ENCODE assay signal across 26 cellular contexts in the genomic region with DNA sequence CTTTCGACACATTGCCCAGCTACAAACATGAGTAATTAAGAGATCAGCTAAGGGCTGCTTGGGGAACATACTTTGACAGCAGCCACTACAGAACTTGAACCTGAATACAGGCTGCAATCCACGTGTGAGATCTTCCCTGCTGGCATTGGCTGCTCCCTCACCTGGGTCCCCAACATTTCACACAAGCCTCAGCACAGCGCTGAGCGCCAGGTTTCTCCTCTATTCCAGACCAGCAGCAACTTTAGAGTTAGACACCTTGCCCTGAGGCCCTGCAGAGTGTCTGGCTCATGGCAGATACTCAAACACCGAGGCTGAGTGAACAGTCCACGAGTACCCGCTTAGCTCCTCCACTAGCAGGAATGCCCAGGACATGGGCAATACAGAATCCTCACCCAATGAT. TPM values are rescaled to one million over a fixed set of nuclear protein-coding genes. Genes with fewer than 3 reads are reported as not detected.
"Had no signal": no experiment of that assay in that cellular context is flagged by ENCODE, and none has a peak within 500 bp of the region (broad histone marks: within the 10 kb centered on the region; RNA-seq: fewer than 3 reads in every experiment).

No MANE protein-coding gene starts in this region.

- H3K27ac Mint-ChIP-seq: dendritic cell treated with granulocyte-macrophage colony-stimulating factor and Interleukin-4, amounts not matched to agents 40 ng/mL and 50 ng/mL, for 4 days; memory B cell; naive thymus-derived CD4-positive, alpha-beta T cell; stimulated activated effector memory CD8-positive, alpha-beta T cell treated with anti-CD3 and anti-CD28 coated beads, Interleukin-12 subunit alpha, Interleukin-12 subunit beta, amount 100 ng/mL, for 72 hours had no signal

- H3K4me1 ChIP-seq: parathyroid adenoma had no signal

- H3K27me3 ChIP-seq: gastrocnemius medialis, thyroid gland had no signal

- H3K9ac ChIP-seq: parathyroid adenoma had no signal

- H3K9me3 ChIP-seq: colonic mucosa, gastrocnemius medialis, heart left ventricle, psoas muscle, sigmoid colon, stomach, thyroid gland, upper lobe of left lung had no signal

- H3K79me2 ChIP-seq: parathyroid adenoma had no signal

- H3K9me3 Mint-ChIP-seq: central memory CD8-positive, alpha-beta T cell; dendritic cell treated with granulocyte-macrophage colony-stimulating factor and Interleukin-4, amounts not matched to agents 40 ng/mL and 50 ng/mL, for 4 days; memory B cell; stimulated activated effector memory CD8-positive, alpha-beta T cell treated with anti-CD3 and anti-CD28 coated beads, Interleukin-12 subunit alpha, Interleukin-12 subunit beta, amount 100 ng/mL, for 72 hours had no signal

- DNase-seq: colonic mucosa; effector memory CD4-positive, alpha-beta T cell; foreskin fibroblast; gastrocnemius medialis; heart left ventricle; kidney; midbrain; naive thymus-derived CD4-positive, alpha-beta T cell; psoas muscle; right cardiac atrium; sigmoid colon; stimulated activated CD4-positive, alpha-beta T cell treated with anti-CD3 and anti-CD28 coated beads, Interleukin-2, amount 100 ng/mL, for 24 hours; stimulated activated CD4-positive, alpha-beta T cell treated with anti-CD3 and anti-CD28 coated beads, Interleukin-4, amount 100 ng/mL, for 24 hours; stimulated activated naive CD4-positive, alpha-beta T cell treated with Interleukin-2 at 50 U/mL for 16 hours; stomach; upper lobe of left lung had no signal

- H3K4me3 Mint-ChIP-seq: central memory CD8-positive, alpha-beta T cell; dendritic cell treated with granulocyte-macrophage colony-stimulating factor and Interleukin-4, amounts not matched to agents 40 ng/mL and 50 ng/mL, for 4 days; stimulated activated effector memory CD8-positive, alpha-beta T cell treated with anti-CD3 and anti-CD28 coated beads, Interleukin-12 subunit alpha, Interleukin-12 subunit beta, amount 100 ng/mL, for 72 hours had no signal

- H3K27ac ChIP-seq: colonic mucosa, parathyroid adenoma, sigmoid colon, thyroid gland, upper lobe of left lung had no signal

- H3K36me3 Mint-ChIP-seq: memory B cell; stimulated activated effector memory CD8-positive, alpha-beta T cell treated with anti-CD3 and anti-CD28 coated beads, Interleukin-12 subunit alpha, Interleukin-12 subunit beta, amount 100 ng/mL, for 72 hours had no signal

- H3K36me3 ChIP-seq: colonic mucosa, gastrocnemius medialis, heart left ventricle, sigmoid colon, stomach, thyroid gland, upper lobe of left lung had no signal

- H2AFZ ChIP-seq: hepatocyte, parathyroid adenoma had no signal

- H3K4me3 ChIP-seq: colonic mucosa, gastrocnemius medialis, heart left ventricle, hepatocyte, lung, sigmoid colon, thyroid gland, upper lobe of left lung had no signal

- ATAC-seq: gastrocnemius medialis; heart left ventricle; left lobe of liver; naive thymus-derived CD4-positive, alpha-beta T cell; right cardiac atrium; stimulated activated effector memory CD8-positive, alpha-beta T cell treated with anti-CD3 and anti-CD28 coated beads, Interleukin-12 subunit alpha, Interleukin-12 subunit beta, amount 100 ng/mL, for 72 hours had no signal

- H3K4me1 Mint-ChIP-seq: central memory CD8-positive, alpha-beta T cell; stimulated activated effector memory CD8-positive, alpha-beta T cell treated with anti-CD3 and anti-CD28 coated beads, Interleukin-12 subunit alpha, Interleukin-12 subunit beta, amount 100 ng/mL, for 72 hours had no signal

RNA-seq across cellular contexts. Expression of a gene that starts 1.3 kb away (rescaled TPM):
- total RNA-seq: osteoblast had no signal
